24 cellular contexts compared by ENCODE assay signal in genomic region chr19:32241957-32242710, GRCh38.
DNase-seq lines count a peak whose midpoint lies in the region; ATAC-seq and TF ChIP-seq lines count a peak whose summit lies in the region.
"Had no signal": no experiment of that assay in that cellular context is flagged by ENCODE, and none has a peak within 500 bp of the region (broad histone marks: within the 10 kb centered on the region; RNA-seq: fewer than 3 reads in every experiment).

No MANE protein-coding gene starts in this region.

- peaks cover 3% of the 10 kb centered on the region for H3K36me3 Mint-ChIP-seq in nephron (ENCODE audit: low read depth)
- H3K36me3 Mint-ChIP-seq: CD14-positive monocyte; CD8-positive, alpha-beta memory T cell had no signal

- H3K4me3 ChIP-seq in right atrium auricular region = no peak overlapping the region
- H3K4me3 ChIP-seq in upper lobe of right lung = no peak overlapping the region
- H3K4me3 ChIP-seq: BLaER1 treated with 17β-estradiol and CSF1 and Interleukin-3, amounts not matched to agents 10 nM and 100 nM; GM23248 had no signal

- H3K27me3 Mint-ChIP-seq in nephron (ENCODE audit: low read depth) = peaks cover 6% of the 10 kb centered on the region

- H3K9me3 Mint-ChIP-seq in nephron = peaks cover 7% of the 10 kb centered on the region
- H3K9me3 Mint-ChIP-seq: CD14-positive monocyte; CD4-positive, alpha-beta T cell; CD8-positive, alpha-beta memory T cell; H9 had no signal

- intact Hi-C loops in cardiac septum (cut with DNase I) = no loop called here
- intact Hi-C loops in upper lobe of right lung (cut with DNase I) = no loop called here

- peaks cover 15% of the 10 kb centered on the region for H3K4me1 Mint-ChIP-seq in nephron
- H3K4me1 Mint-ChIP-seq: CD8-positive, alpha-beta memory T cell; H9 had no signal

- no peaks in the 10 kb centered on the region for H3K4me1 ChIP-seq in right atrium auricular region
- H3K4me1 ChIP-seq in upper lobe of right lung = no peaks in the 10 kb centered on the region
- H3K4me1 ChIP-seq: BE2C had no signal

- H3K27ac ChIP-seq in right atrium auricular region (no peak overlapping the region), upper lobe of right lung (no peak overlapping the region)
- H3K27ac ChIP-seq: 22Rv1; BLaER1 treated with 17β-estradiol and CSF1 and Interleukin-3, amounts not matched to agents 10 nM and 100 nM; GM23248 had no signal

- H3K27ac Mint-ChIP-seq in nephron = peak overlapping the region; percentile 26 to 76 (median 37)
- H3K27ac Mint-ChIP-seq: CD14-positive monocyte; CD4-positive, alpha-beta T cell; CD8-positive, alpha-beta memory T cell; H9 had no signal

- H3K27me3 ChIP-seq in right atrium auricular region (no peaks in the 10 kb centered on the region), upper lobe of right lung (no peaks in the 10 kb centered on the region)
- H3K27me3 ChIP-seq: BE2C; BLaER1 treated with 17β-estradiol and CSF1 and Interleukin-3, amounts not matched to agents 10 nM and 100 nM had no signal

- TF ChIP-seq CTCF in right atrium auricular region (IDR thresholded peaks at IDR 0.05) (no peak), nephron (IDR thresholded peaks at IDR 0.05; ENCODE audit: unreplicated experiment in 3 of 3) (no peak), upper lobe of right lung (IDR thresholded peaks at IDR 0.05) (no peak)

- peak; percentile 24 for DNase-seq in cardiac septum (ENCODE audit: low spot score)
- DNase-seq in right atrium auricular region (ENCODE audit: low spot score) = no peak
- DNase-seq in islet precursor cell = peak; percentile 23
- peak; percentile 22 for DNase-seq in ureter (ENCODE audit: low spot score)
- DNase-seq in NK-92 treated with Interleukin-12 subunit alpha and Interleukin-12 subunit beta, amount 100 ng/mL, for 24 hours (lab: John Stamatoyannopoulos, UW) = no peak
- DNase-seq in upper lobe of right lung = no peak
- DNase-seq: ACHN; AML-193; BE2C; Calu3; CD4-positive, alpha-beta T cell; CD8-positive, alpha-beta memory T cell; COR-L47; DMS53; DMS79 treated with DMSO at 0.1 percent for 48 hours; GF-D8; GM23248; H9 had no signal

- H3K4me3 Mint-ChIP-seq in nephron = peak overlapping the region in 1 of 3 experiments; percentile 23
- H3K4me3 Mint-ChIP-seq: CD14-positive monocyte; CD4-positive, alpha-beta T cell; CD8-positive, alpha-beta memory T cell; H9 had no signal

- no peak for ATAC-seq in GM21447 (IDR thresholded peaks at IDR 0.05; ENCODE audit: unreplicated experiment)
- ATAC-seq in upper lobe of right lung = no peak
- ATAC-seq: HCT116 had no signal

- peaks cover 0 to 2% of the 10 kb centered on the region in 2 donors for H3K9me3 ChIP-seq in right atrium auricular region
- no peaks in the 10 kb centered on the region for H3K9me3 ChIP-seq in upper lobe of right lung
- H3K9me3 ChIP-seq: BE2C had no signal

- H3K36me3 ChIP-seq in right atrium auricular region (no peaks in the 10 kb centered on the region), upper lobe of right lung (no peaks in the 10 kb centered on the region)
- H3K36me3 ChIP-seq: BE2C; BLaER1 treated with 17β-estradiol and CSF1 and Interleukin-3, amounts not matched to agents 10 nM and 100 nM had no signal

Comparison
In these comparisons a context has a peak if more than half of its experiments do, and no peak if none do; other contexts are left out.
1. DNase-seq: peak in cardiac septum (single experiment), islet precursor cell (single experiment) and ureter (single experiment); none in right atrium auricular region (single experiment), NK-92 treated with Interleukin-12 subunit alpha and Interleukin-12 subunit beta, amount 100 ng/mL, for 24 hours (single experiment) and upper lobe of right lung (single experiment).